11 cellular contexts compared by ENCODE assay signal in the genomic region with DNA sequence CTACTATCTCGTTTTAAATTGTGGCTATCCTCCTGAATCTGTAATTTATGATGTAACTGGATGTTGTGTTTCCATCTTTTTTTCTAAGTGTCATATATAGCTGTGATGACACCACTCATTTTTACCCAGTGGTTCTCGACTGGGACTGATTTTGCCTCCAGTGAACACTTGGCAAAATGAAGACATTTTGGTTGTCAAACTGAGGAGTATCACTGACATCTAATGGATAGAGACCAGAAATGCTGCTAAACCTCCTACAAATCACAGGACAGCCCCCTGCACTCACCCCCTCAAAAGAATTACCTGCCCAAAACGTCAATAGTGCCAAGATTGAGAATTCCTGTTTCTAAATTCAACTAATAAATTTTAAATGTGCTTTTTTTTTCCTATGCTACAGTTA. TPM values are rescaled to one million over a fixed set of nuclear protein-coding genes. Genes with fewer than 3 reads are reported as not detected.
A peak's percentile ranks its signal among the peaks of the same experiment; 100 is the strongest.
DNase-seq lines count a peak whose midpoint lies in the region; ATAC-seq, FAIRE-seq and TF ChIP-seq lines count a peak whose summit lies in the region.
"Had no signal": no experiment of that assay in that cellular context is flagged by ENCODE, and none has a peak within 500 bp of the region (broad histone marks: within the 10 kb centered on the region; RNA-seq: fewer than 3 reads in every experiment).

No MANE protein-coding gene starts in this region.

- H3K9me2 ChIP-seq in DOHH2 (replicated peaks; ENCODE audit: control insufficient read depth, low read length): no peaks in the 10 kb centered on the region

- H3K9me3 ChIP-seq in DOHH2 (ENCODE audit: control insufficient read depth, insufficient read depth, low read length): no peaks in the 10 kb centered on the region
- no peaks in the 10 kb centered on the region for H3K9me3 ChIP-seq in upper lobe of left lung

- H3K36me3 Mint-ChIP-seq in activated naive CD8-positive, alpha-beta T cell: peaks cover 5% of the 10 kb centered on the region
- H3K36me3 Mint-ChIP-seq in natural killer cell: peaks cover 12% of the 10 kb centered on the region

- H3F3A ChIP-seq in DOHH2 (ENCODE audit: control insufficient read depth, insufficient read depth): no peaks in the 10 kb centered on the region

- H3K4me1 ChIP-seq in DOHH2 (ENCODE audit: control insufficient read depth, low read length): peaks cover 31% of the 10 kb centered on the region
- H3K4me1 ChIP-seq in upper lobe of left lung: peaks cover 16 to 31% (median 22%) of the 10 kb centered on the region in 4 donors

- peak overlapping the region; percentile 83 for H3K4me3 ChIP-seq in DOHH2 (ENCODE audit: low read length)
- no peak overlapping the region for H3K4me3 ChIP-seq in Jurkat, Clone E6-1 (ENCODE audit: low read length)
- no peak overlapping the region for H3K4me3 ChIP-seq in upper lobe of left lung

- DNase-seq in Jurkat, Clone E6-1 (ENCODE audit: low read depth, low spot score): peak; percentile 4
- DNase-seq in natural killer cell (no peak), AML-193 (lab: John Stamatoyannopoulos, UW) (no peak), urothelium cell line (ENCODE audit: low spot score) (no peak), upper lobe of left lung (no peak)
- DNase-seq: activated effector memory CD4-positive, alpha-beta T cell treated with Interleukin-2 at 50 U/mL for 16 hours; KG1; NCI-H510A treated with DMSO at 0.1 percent for 48 hours had no signal

- intact Hi-C loops in natural killer cell (cut with micrococcal nuclease): loop anchor here (5.0 kb wide), 3 partner anchors 163 to 283 kb away; a partner anchor contains a TSS

- peaks cover 63% of the 10 kb centered on the region for H3K79me2 ChIP-seq in DOHH2 (ENCODE audit: control insufficient read depth, low read length)

- H3K27ac Mint-ChIP-seq in activated naive CD8-positive, alpha-beta T cell: peak overlapping the region; percentile 12
- H3K27ac Mint-ChIP-seq in natural killer cell: no peak overlapping the region
- H3K27ac Mint-ChIP-seq: T-helper 1 cell treated with Interleukin-12 subunit alpha and Interleukin-12 subunit beta and Interleukin-4 antibody, amounts not matched to agents 30 μg/mL and 1 μg/mL, for 36 hours had no signal

- FAIRE-seq in urothelium cell line (lab: Jason Lieb, UNC): no peak

- peaks cover 42% of the 10 kb centered on the region for H3K4me1 Mint-ChIP-seq in activated naive CD8-positive, alpha-beta T cell (ENCODE audit: low read depth)
- peaks cover 21 to 27% of the 10 kb centered on the region in 2 donors for H3K4me1 Mint-ChIP-seq in natural killer cell

- TF ChIP-seq CTCF in DOHH2 (IDR thresholded peaks at IDR 0.05; ENCODE audit: low read depth, low read length, poor library complexity, severe bottlenecking): no peak
- no peak for TF ChIP-seq CTCF in natural killer cell (IDR thresholded peaks at IDR 0.05)
- no peak for TF ChIP-seq CTCF in upper lobe of left lung (IDR thresholded peaks at IDR 0.05)

- H4K20me1 ChIP-seq in DOHH2 (ENCODE audit: control insufficient read depth, insufficient read depth, low read depth, low read length): no peaks in the 10 kb centered on the region

- TF ChIP-seq EP300 in upper lobe of left lung (IDR thresholded peaks at IDR 0.05): no peak

- H3K27me3 Mint-ChIP-seq in activated naive CD8-positive, alpha-beta T cell: no peaks in the 10 kb centered on the region
- H3K27me3 Mint-ChIP-seq in natural killer cell (ENCODE audit: low read depth in 2 of 2): no peaks in the 10 kb centered on the region

- ATAC-seq in natural killer cell: no peak
- ATAC-seq in upper lobe of left lung (ENCODE audit: low FRiP score in 2 of 2): no peak

- H3K4me3 Mint-ChIP-seq in activated naive CD8-positive, alpha-beta T cell: peak overlapping the region; percentile 80
- H3K4me3 Mint-ChIP-seq in natural killer cell: peak overlapping the region; percentile 37

- WGBS in upper lobe of left lung, 2 donors: 71 to 78% methylated on average over 3 of the region's 3 CpGs

- H3K36me3 ChIP-seq in DOHH2 (ENCODE audit: control insufficient read depth, low read length) (peaks cover 54% of the 10 kb centered on the region), upper lobe of left lung (peaks cover 4 to 32% (median 14%) of the 10 kb centered on the region in 4 donors)

- H3K9me3 Mint-ChIP-seq in activated naive CD8-positive, alpha-beta T cell (ENCODE audit: low read depth): no peaks in the 10 kb centered on the region
- no peaks in the 10 kb centered on the region for H3K9me3 Mint-ChIP-seq in natural killer cell
- H3K9me3 Mint-ChIP-seq: T-helper 1 cell treated with Interleukin-12 subunit alpha and Interleukin-12 subunit beta and Interleukin-4 antibody, amounts not matched to agents 30 μg/mL and 1 μg/mL, for 36 hours had no signal

- H3K27me3 ChIP-seq in DOHH2 (ENCODE audit: control insufficient read depth, low read length): no peaks in the 10 kb centered on the region
- H3K27me3 ChIP-seq in upper lobe of left lung: no peaks in the 10 kb centered on the region

- peak overlapping the region; percentile 90 for H3K4me2 ChIP-seq in DOHH2 (ENCODE audit: low read length)

- TF ChIP-seq POLR2A in upper lobe of left lung (IDR thresholded peaks at IDR 0.05): no peak

- no peak overlapping the region for H3K27ac ChIP-seq in DOHH2 (ENCODE audit: low read depth, low read length)
- H3K27ac ChIP-seq in upper lobe of left lung: no peak overlapping the region

RNA-seq across cellular contexts. Expression of a gene that starts 1.9 kb away (rescaled TPM):
- 16.8 TPM for polyA plus RNA-seq in Jurkat, Clone E6-1 (2012; ENCODE audit: insufficient read depth, insufficient read length)
- total RNA-seq in natural killer cell (10 to 100 TPM; 12.7 to 22.3 (median 13.4) TPM), upper lobe of left lung (10 to 100 TPM in 5 of 6 donors, 1 to 10 TPM in 1; 7.1 to 22.2 (median 11.6) TPM)

RNA-seq across cellular contexts. Expression of a gene that starts 2.1 kb away (rescaled TPM):
- 10.2 TPM for polyA plus RNA-seq in Jurkat, Clone E6-1 (2012; ENCODE audit: insufficient read depth, insufficient read length)
- total RNA-seq in natural killer cell (1 to 10 TPM; 5.3 to 6.2 (median 5.6) TPM), upper lobe of left lung (1 to 10 TPM; 1.5 to 4.9 (median 2.3) TPM)

RNA-seq across cellular contexts. Expression of a gene that starts 43.2 kb away (rescaled TPM):
- polyA plus RNA-seq in Jurkat, Clone E6-1 (2012; ENCODE audit: insufficient read depth, insufficient read length): 0.64 TPM
- total RNA-seq in natural killer cell (1 to 10 TPM; 1.7 to 3.2 (median 3.1) TPM), upper lobe of left lung (1 to 10 TPM in 3 of 6 donors, under 1 TPM in 2, not detected in 1; 0.86 to 7.2 (median 2.8) TPM)
